9 cellular contexts compared by ENCODE assay signal in genomic region chr11:120801801-120802689, GRCh38.
DNase-seq lines count a peak whose midpoint lies in the region; ATAC-seq and TF ChIP-seq lines count a peak whose summit lies in the region.
"Had no signal": no experiment of that assay in that cellular context is flagged by ENCODE, and none has a peak within 500 bp of the region (broad histone marks: within the 10 kb centered on the region; RNA-seq: fewer than 3 reads in every experiment).

No MANE protein-coding gene starts in this region.

- H3K4me3 ChIP-seq in MG63 (no peak overlapping the region), mammary epithelial cell (replicated peaks in 1 of 3; ENCODE audit: insufficient read depth in 1 of 3, low read depth in 2 of 3, low read length in 3 of 3) (no peak overlapping the region)
- H3K4me3 ChIP-seq: BLaER1 had no signal

- no peaks in the 10 kb centered on the region for H3K4me1 ChIP-seq in mammary epithelial cell (ENCODE audit: insufficient read depth, low read length)

- ATAC-seq in GM21360 (IDR thresholded peaks at IDR 0.05; ENCODE audit: unreplicated experiment), result no peak

- no peak overlapping the region for H3K9ac ChIP-seq in mammary epithelial cell (ENCODE audit: insufficient read depth, low read length)
- H3K9ac ChIP-seq: BLaER1 had no signal

- H3K27me3 ChIP-seq in MG63, result 0 out of 2 replicates have a peak, but pooled peaks cover 2% of the 10 kb centered on the region
- no peaks in the 10 kb centered on the region for H3K27me3 ChIP-seq in mammary epithelial cell (ENCODE audit: insufficient read depth, low read length)
- H3K27me3 ChIP-seq: BLaER1 had no signal

- no peak overlapping the region for H3K4me3 Mint-ChIP-seq in T-helper 2 cell treated with Interferon-gamma antibody and Interleukin-4, amounts not matched to agents 5 μg/mL and 100 μg/mL, for 36 hours

- 24% methylated on average over 8 of the region's 9 CpGs for WGBS in mammary epithelial cell (ENCODE audit: low coverage, missing lambda C conversion rate)

- H3K27ac ChIP-seq in mammary epithelial cell (ENCODE audit: insufficient read depth, low read depth, low read length), result no peak overlapping the region
- H3K27ac ChIP-seq: BLaER1 had no signal

- H3K4me2 ChIP-seq in mammary epithelial cell (ENCODE audit: insufficient read depth, low read depth, low read length), result no peak overlapping the region
- H3K4me2 ChIP-seq: BLaER1 had no signal

- DNase-seq in NCI-H1694 (lab: John Stamatoyannopoulos, UW) (peak; percentile 5), NCI-H1694 treated with DMSO at 0.1 percent for 48 hours (lab: John Stamatoyannopoulos, UW) (no peak), MG63 (peak; percentile 36), mammary epithelial cell (peak; percentile 40), kidney glomerular epithelial cell (lab: John Stamatoyannopoulos, UW) (peak; percentile 42)
- DNase-seq in T-helper 2 cell treated with Interferon-gamma antibody and Interleukin-4, amounts not matched to agents 5 μg/mL and 100 μg/mL, for 36 hours (ENCODE audit: low spot score), result peak; percentile 17
- DNase-seq in stimulated activated CD4-positive, alpha-beta T cell treated with anti-CD3 and anti-CD28 coated beads, Interleukin-2, amount 100 ng/mL, for 24 hours, result peak; percentile 64 to 67

- TF ChIP-seq CTCF in mammary epithelial cell (conservative IDR thresholded peaks at IDR 0.05 in 1 of 2, IDR thresholded peaks at IDR 0.05 in 1 of 2; ENCODE audit: extremely low read depth in 1 of 2, insufficient read depth in 1 of 2, low read depth in 1 of 2, low read length in 2 of 2), result peak; percentile 86 to 93

- in situ Hi-C loops in mammary epithelial cell (cut with MboI; ENCODE audit: low sequenced_read_pairs in 2 of 2), result loop anchor here in 1 of 2 donors (25.0 kb wide), 1 partner anchor 290 kb away; the partner anchor contains the start of gene GRIK4

- H4K20me1 ChIP-seq in mammary epithelial cell (ENCODE audit: insufficient read depth, low read length), result no peaks in the 10 kb centered on the region
- H4K20me1 ChIP-seq: BLaER1 had no signal

- dilution Hi-C loops in mammary epithelial cell (cut with HindIII; ENCODE audit: low sequenced_read_pairs), result no loop called here

- H3K36me3 ChIP-seq in MG63 (no peaks in the 10 kb centered on the region), mammary epithelial cell (ENCODE audit: insufficient read depth, low read length) (no peaks in the 10 kb centered on the region)
- H3K36me3 ChIP-seq: BLaER1 had no signal

- no peaks in the 10 kb centered on the region for H3K79me2 ChIP-seq in mammary epithelial cell (ENCODE audit: insufficient read depth, low read length)

- CTCF ChIA-PET in mammary epithelial cell (lab: Charles Lee; ENCODE audit: low non-redundant PET), result interaction anchor here (0.6 to 0.9 kb wide), 2 partner anchors 150 to 320 kb away, joined by 3 to 4 read pairs; no protein-coding TSS in a partner anchor

- H2AFZ ChIP-seq in mammary epithelial cell (ENCODE audit: low read depth, low read length), result no peak overlapping the region

- no TSS peak for BruUV-seq in mammary epithelial cell (replicated peaks; lab: Mats Ljungman, UMichigan)

- no peaks in the 10 kb centered on the region for H3K4me1 Mint-ChIP-seq in T-helper 2 cell treated with Interferon-gamma antibody and Interleukin-4, amounts not matched to agents 5 μg/mL and 100 μg/mL, for 36 hours (ENCODE audit: low read depth)

- H3K27me3 Mint-ChIP-seq in T-helper 2 cell treated with Interferon-gamma antibody and Interleukin-4, amounts not matched to agents 5 μg/mL and 100 μg/mL, for 36 hours (ENCODE audit: low read depth), result peaks cover 6% of the 10 kb centered on the region

- H3K27ac Mint-ChIP-seq in T-helper 2 cell treated with Interferon-gamma antibody and Interleukin-4, amounts not matched to agents 5 μg/mL and 100 μg/mL, for 36 hours, result no peak overlapping the region

- no peaks in the 10 kb centered on the region for H3K9me3 Mint-ChIP-seq in T-helper 2 cell treated with Interferon-gamma antibody and Interleukin-4, amounts not matched to agents 5 μg/mL and 100 μg/mL, for 36 hours

- no peaks in the 10 kb centered on the region for H3K36me3 Mint-ChIP-seq in T-helper 2 cell treated with Interferon-gamma antibody and Interleukin-4, amounts not matched to agents 5 μg/mL and 100 μg/mL, for 36 hours (ENCODE audit: low read depth)

- H3K9me3 ChIP-seq in MG63 (no peaks in the 10 kb centered on the region), mammary epithelial cell (replicated peaks; ENCODE audit: insufficient read depth, low read length) (no peaks in the 10 kb centered on the region)
- H3K9me3 ChIP-seq: BLaER1 had no signal

- intact Hi-C loops in mammary epithelial cell (cut with micrococcal nuclease), result loop anchor here (1.0 to 10.0 kb wide), 7 partner anchors 117 to 467 kb away; partner anchors contain the start of genes ARHGEF12 and GRIK4
